In genomic region chr17:18160128-18160856, GRCh38 we compare ENCODE assay signal across 22 cellular contexts. TPM values are rescaled to one million over a fixed set of nuclear protein-coding genes. Genes with fewer than 3 reads are reported as not detected.
A peak's percentile ranks its signal among the peaks of the same experiment; 100 is the strongest.
DNase-seq lines count a peak whose midpoint lies in the region; ATAC-seq, FAIRE-seq and TF ChIP-seq lines count a peak whose summit lies in the region.
"Had no signal": no experiment of that assay in that cellular context is flagged by ENCODE, and none has a peak within 500 bp of the region (broad histone marks: within the 10 kb centered on the region; RNA-seq: fewer than 3 reads in every experiment).

No MANE protein-coding gene starts in this region.

- H3K27me3 Mint-ChIP-seq in natural killer cell (ENCODE audit: low read depth in 2 of 2) (no peaks in the 10 kb centered on the region), T-helper 17 cell (peaks cover 5% of the 10 kb centered on the region)
- no peaks in the 10 kb centered on the region for H3K27me3 Mint-ChIP-seq in natural killer cell treated with Interleukin-12 subunit alpha and Interleukin-12 subunit beta and Interleukin-15 and Interleukin-18, amount 100 ng/mL, for 72 hours
- H3K27me3 Mint-ChIP-seq: activated CD8-positive, alpha-beta memory T cell treated with anti-CD3 and anti-CD28 coated beads, Interleukin-2, amount 10 ng/mL, durations not matched to agents 7 days and 5 days had no signal

- ATAC-seq in natural killer cell, result no peak
- no peak for ATAC-seq in natural killer cell treated with Interleukin-12 subunit alpha and Interleukin-12 subunit beta and Interleukin-15 and Interleukin-18, amount 100 ng/mL, for 72 hours
- no peak for ATAC-seq in T-helper 17 cell
- ATAC-seq in pancreas, result no peak
- ATAC-seq: activated CD8-positive, alpha-beta memory T cell treated with anti-CD3 and anti-CD28 coated beads, Interleukin-2, amount 10 ng/mL, durations not matched to agents 7 days and 5 days; HCT116; sciatic nerve had no signal

- H2AK5ac ChIP-seq in mesenchymal stem cell (ENCODE audit: low read length, severe bottlenecking), result no peak overlapping the region

- intact Hi-C loops in natural killer cell (cut with micrococcal nuclease), result no loop called here
- intact Hi-C loops in pancreas (cut with DNase I), result no loop called here

- H3K4me3 Mint-ChIP-seq in natural killer cell, result peak overlapping the region; percentile 74
- no peak overlapping the region for H3K4me3 Mint-ChIP-seq in natural killer cell treated with Interleukin-12 subunit alpha and Interleukin-12 subunit beta and Interleukin-15 and Interleukin-18, amount 100 ng/mL, for 72 hours
- no peak overlapping the region for H3K4me3 Mint-ChIP-seq in T-helper 17 cell
- H3K4me3 Mint-ChIP-seq: activated CD8-positive, alpha-beta memory T cell treated with anti-CD3 and anti-CD28 coated beads, Interleukin-2, amount 10 ng/mL, durations not matched to agents 7 days and 5 days had no signal

- H3K9ac ChIP-seq in mesenchymal stem cell (ENCODE audit: low read length), result peak overlapping the region; percentile 3
- H3K9ac ChIP-seq: KMS-11 had no signal

- no peak overlapping the region for H4K8ac ChIP-seq in mesenchymal stem cell (ENCODE audit: low read length)

- H3K9me3 ChIP-seq in T-helper 17 cell (ENCODE audit: control insufficient read depth, low read length, poor library complexity, severe bottlenecking), result no peaks in the 10 kb centered on the region
- H3K9me3 ChIP-seq in mesenchymal stem cell (ENCODE audit: control insufficient read depth, low read length), result no peaks in the 10 kb centered on the region
- H3K9me3 ChIP-seq in pancreas, result no peaks in the 10 kb centered on the region
- H3K9me3 ChIP-seq: colonic mucosa, uterus had no signal

- no peak overlapping the region for H2BK120ac ChIP-seq in mesenchymal stem cell (ENCODE audit: low read depth, low read length)

- peaks cover 11% of the 10 kb centered on the region for H3K4me1 ChIP-seq in mesenchymal stem cell (ENCODE audit: control insufficient read depth, insufficient read depth, low read depth, low read length)
- H3K4me1 ChIP-seq in pancreas, result peaks cover 0 to 4% (median 4%) of the 10 kb centered on the region in 3 donors
- H3K4me1 ChIP-seq: colonic mucosa had no signal

- H3K36me3 ChIP-seq in mesenchymal stem cell (ENCODE audit: control insufficient read depth in 1 of 2, insufficient read depth in 2 of 2, low read depth in 1 of 2, low read length in 2 of 2) (no peaks in the 10 kb centered on the region), pancreas (no peaks in the 10 kb centered on the region)
- H3K36me3 ChIP-seq: brain microvascular endothelial cell, colonic mucosa, uterus had no signal

- H3K36me3 Mint-ChIP-seq in natural killer cell (no peaks in the 10 kb centered on the region), T-helper 17 cell (ENCODE audit: low read depth) (peaks cover 3% of the 10 kb centered on the region)
- no peaks in the 10 kb centered on the region for H3K36me3 Mint-ChIP-seq in natural killer cell treated with Interleukin-12 subunit alpha and Interleukin-12 subunit beta and Interleukin-15 and Interleukin-18, amount 100 ng/mL, for 72 hours
- H3K36me3 Mint-ChIP-seq: activated CD8-positive, alpha-beta memory T cell treated with anti-CD3 and anti-CD28 coated beads, Interleukin-2, amount 10 ng/mL, durations not matched to agents 7 days and 5 days had no signal

- TF ChIP-seq CTCF in natural killer cell (IDR thresholded peaks at IDR 0.05), result no peak
- no peak for TF ChIP-seq CTCF in pancreas (IDR thresholded peaks at IDR 0.05)

- no peak overlapping the region for H3K18ac ChIP-seq in mesenchymal stem cell (ENCODE audit: low read depth in 1 of 2, low read length in 2 of 2)

- H3K27ac Mint-ChIP-seq in natural killer cell (peak overlapping the region in 1 of 2 donors; percentile 59), T-helper 17 cell (peak overlapping the region; percentile 67)
- H3K27ac Mint-ChIP-seq in natural killer cell treated with Interleukin-12 subunit alpha and Interleukin-12 subunit beta and Interleukin-15 and Interleukin-18, amount 100 ng/mL, for 72 hours, result peak overlapping the region in 1 of 2 donors; percentile 47
- H3K27ac Mint-ChIP-seq: activated CD8-positive, alpha-beta memory T cell treated with anti-CD3 and anti-CD28 coated beads, Interleukin-2, amount 10 ng/mL, durations not matched to agents 7 days and 5 days had no signal

- no peaks in the 10 kb centered on the region for H3K79me1 ChIP-seq in mesenchymal stem cell (replicated peaks; ENCODE audit: low read length, poor library complexity, severe bottlenecking)

- no peak overlapping the region for H2BK5ac ChIP-seq in mesenchymal stem cell (ENCODE audit: low read depth, low read length, poor library complexity, severe bottlenecking)

- H2AFZ ChIP-seq in mesenchymal stem cell (ENCODE audit: low read depth, low read length), result no peak overlapping the region

- no peaks in the 10 kb centered on the region for H3K9me3 Mint-ChIP-seq in natural killer cell
- H3K9me3 Mint-ChIP-seq in natural killer cell treated with Interleukin-12 subunit alpha and Interleukin-12 subunit beta and Interleukin-15 and Interleukin-18, amount 100 ng/mL, for 72 hours, result no peaks in the 10 kb centered on the region

- no peak overlapping the region for H3K14ac ChIP-seq in mesenchymal stem cell (ENCODE audit: low read length in 2 of 2)

- no peak overlapping the region for H2BK15ac ChIP-seq in mesenchymal stem cell (ENCODE audit: low read depth, poor library complexity, severe bottlenecking)

- no peaks in the 10 kb centered on the region for H3K27me3 ChIP-seq in mesenchymal stem cell (ENCODE audit: control insufficient read depth in 1 of 2, insufficient read depth in 1 of 2, low read length in 2 of 2)
- no peaks in the 10 kb centered on the region for H3K27me3 ChIP-seq in pancreas
- H3K27me3 ChIP-seq: brain microvascular endothelial cell, colonic mucosa, uterus had no signal

- no peak overlapping the region for H3K23ac ChIP-seq in mesenchymal stem cell (ENCODE audit: low read length in 2 of 2)

- H3K27ac ChIP-seq in mesenchymal stem cell (ENCODE audit: low read length, poor library complexity, severe bottlenecking), result no peak overlapping the region
- no peak overlapping the region for H3K27ac ChIP-seq in pancreas
- H3K27ac ChIP-seq: brain microvascular endothelial cell, colonic mucosa, KMS-11, uterus had no signal

- H2BK12ac ChIP-seq in mesenchymal stem cell (ENCODE audit: low read length in 2 of 2), result no peak overlapping the region

- H3K4me2 ChIP-seq in mesenchymal stem cell (ENCODE audit: low read length, poor library complexity, severe bottlenecking), result no peak overlapping the region
- H3K4me2 ChIP-seq: KMS-11 had no signal

- H3K4me3 ChIP-seq in mesenchymal stem cell (ENCODE audit: insufficient read depth in 1 of 2, low read depth in 1 of 2, low read length in 2 of 2) (no peak overlapping the region), pancreas (no peak overlapping the region)
- H3K4me3 ChIP-seq: colonic mucosa, lung, uterus had no signal

- no peak overlapping the region for H4K91ac ChIP-seq in mesenchymal stem cell (ENCODE audit: low read length)

- DNase-seq in natural killer cell (no peak), T-helper 17 cell (no peak), mesenchymal stem cell (no peak), pancreas (no peak), NCI-H2196 treated with DMSO at 0.1 percent for 48 hours (lab: John Stamatoyannopoulos, UW; ENCODE audit: unreplicated experiment) (no peak), glomerular visceral epithelial cell (ENCODE audit: extremely low spot score) (no peak)
- DNase-seq in natural killer cell treated with Interleukin-12 subunit alpha and Interleukin-12 subunit beta and Interleukin-15 and Interleukin-18, amount 100 ng/mL, for 72 hours (ENCODE audit: low spot score), result no peak
- no peak for DNase-seq in effector CD8-positive, alpha-beta T cell (lab: John Stamatoyannopoulos, UW)
- DNase-seq: activated CD8-positive, alpha-beta memory T cell treated with anti-CD3 and anti-CD28 coated beads, Interleukin-2, amount 10 ng/mL, durations not matched to agents 7 days and 5 days; brain microvascular endothelial cell; colonic mucosa; kidney glomerular epithelial cell; NCI-H1694 treated with DMSO at 0.1 percent for 48 hours; NCI-H2227 treated with DMSO at 0.1 percent for 48 hours; NCI-H774; stimulated activated CD8-positive, alpha-beta memory T cell treated with anti-CD3 and anti-CD28 coated beads, Interleukin-4, amount 100 ng/mL, for 48 hours; uterus had no signal

- H3K4ac ChIP-seq in mesenchymal stem cell (ENCODE audit: low read depth in 1 of 2, low read length in 2 of 2), result no peak overlapping the region

- 94% methylated on average over 4 of the region's 5 CpGs for WGBS in mesenchymal stem cell
- WGBS in pancreas, 2 donors, result 85 to 94% methylated on average over 5 of the region's 5 CpGs

- no peak for FAIRE-seq in pancreas (lab: Jason Lieb, UNC)
- FAIRE-seq: G401.6 had no signal

- H3K4me1 Mint-ChIP-seq in natural killer cell, result peaks cover 6 to 15% of the 10 kb centered on the region in 2 donors
- H3K4me1 Mint-ChIP-seq in natural killer cell treated with Interleukin-12 subunit alpha and Interleukin-12 subunit beta and Interleukin-15 and Interleukin-18, amount 100 ng/mL, for 72 hours (ENCODE audit: low read depth in 2 of 2), result peaks cover 5 to 13% of the 10 kb centered on the region in 2 donors
- peaks cover 17% of the 10 kb centered on the region for H3K4me1 Mint-ChIP-seq in T-helper 17 cell

RNA-seq across cellular contexts. Expression of gene ALKBH5, which starts 23.3 kb away (rescaled TPM):
- total RNA-seq in natural killer cell, result 100 to 1,000 TPM in 1 of 3 donors, 10 to 100 TPM in 2; 95.6 to 114 (median 96.7) TPM
- 100 to 1,000 TPM; 121 to 123 TPM for total RNA-seq in natural killer cell treated with Interleukin-12 subunit alpha and Interleukin-12 subunit beta and Interleukin-15 and Interleukin-18, amount 100 ng/mL, for 72 hours
- total RNA-seq in T-helper 17 cell, result 100 to 1,000 TPM; 100 to 104 TPM
- polyA plus RNA-seq in mesenchymal stem cell (2013, experiment 1 of 2), result 51.3 TPM
- 51.2 TPM for polyA plus RNA-seq in mesenchymal stem cell (2013, experiment 2 of 2)
- 10 to 100 TPM; 32.6 to 49.6 (median 43.6) TPM for total RNA-seq in pancreas
- polyA plus RNA-seq in pancreas, result 10 to 100 TPM; 14.2 to 30.5 TPM

RNA-seq across cellular contexts. Expression of gene MYO15A, which starts 51.7 kb away (rescaled TPM):
- total RNA-seq in natural killer cell (1 to 10 TPM; 1.6 to 2.0 (median 1.8) TPM), T-helper 17 cell (1 to 10 TPM in 1 of 2 donors, under 1 TPM in 1; 0.65 to 1.4 TPM), pancreas (1 to 10 TPM in 1 of 6 donors, under 1 TPM in 5; 0.13 to 1.3 (median 0.69) TPM)
- total RNA-seq in natural killer cell treated with Interleukin-12 subunit alpha and Interleukin-12 subunit beta and Interleukin-15 and Interleukin-18, amount 100 ng/mL, for 72 hours, result 1 to 10 TPM; 1.0 to 2.0 TPM
- polyA plus RNA-seq in mesenchymal stem cell (2013, experiment 1 of 2), result 0.29 TPM
- 0.22 TPM for polyA plus RNA-seq in mesenchymal stem cell (2013, experiment 2 of 2)
- polyA plus RNA-seq in pancreas, result 1 to 10 TPM; 1.3 to 4.9 TPM
